Comparison of ENCODE assay signal across 1 cellular context in genomic region chr11:126290887-126291286, GRCh38.
TF ChIP-seq lines count a peak whose summit lies in the region.

No MANE protein-coding gene starts in this region.

TF ChIP-seq in SK-N-SH, 30 proteins besides CTCF, POLR2A, EP300 and RAD21:
- TF ChIP-seq RFX5 (IDR thresholded peaks at IDR 0.05; ENCODE audit: low read length), result no peak
- peak; percentile 83 for TF ChIP-seq GATA2 (CRISPR knock-in tag; IDR thresholded peaks at IDR 0.05)
- no peak for TF ChIP-seq TCF12 (IDR thresholded peaks at IDR 0.05)
